Comparison of ENCODE assay signal across 1 cellular context in the genomic region with DNA sequence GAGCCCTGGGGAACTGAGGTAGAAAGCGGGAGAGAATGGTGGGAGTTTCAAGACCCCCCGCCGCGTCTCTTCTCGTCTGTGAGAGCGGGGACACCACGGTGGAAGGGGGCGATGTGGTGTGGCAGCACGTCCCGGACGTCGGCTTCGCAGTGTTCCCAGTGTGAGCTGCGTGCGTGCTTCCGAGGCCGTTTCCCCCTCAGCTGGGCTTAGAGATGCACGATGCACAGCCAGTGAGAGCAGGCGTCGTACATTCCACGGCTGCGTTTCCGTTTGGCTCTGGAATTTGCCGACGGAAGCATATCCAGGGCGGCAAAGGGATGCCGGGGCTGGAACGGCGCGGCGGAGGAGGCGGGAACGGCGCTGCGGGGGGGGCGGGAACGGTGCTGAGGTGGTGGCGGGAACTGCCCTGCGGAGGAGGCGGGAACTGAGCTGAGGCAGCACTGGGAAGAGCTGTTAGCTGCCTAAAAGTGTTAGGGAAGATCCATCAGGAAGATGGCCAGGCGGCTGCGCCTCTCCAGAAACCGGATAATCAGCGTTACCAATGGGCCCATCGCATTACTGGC.
TF ChIP-seq lines count a peak whose summit lies in the region.

No MANE protein-coding gene starts in this region.

TF ChIP-seq in K562, 482 proteins besides CTCF, POLR2A, EP300 and RAD21 (continued from another document):
- TF ChIP-seq, protein P1, sequence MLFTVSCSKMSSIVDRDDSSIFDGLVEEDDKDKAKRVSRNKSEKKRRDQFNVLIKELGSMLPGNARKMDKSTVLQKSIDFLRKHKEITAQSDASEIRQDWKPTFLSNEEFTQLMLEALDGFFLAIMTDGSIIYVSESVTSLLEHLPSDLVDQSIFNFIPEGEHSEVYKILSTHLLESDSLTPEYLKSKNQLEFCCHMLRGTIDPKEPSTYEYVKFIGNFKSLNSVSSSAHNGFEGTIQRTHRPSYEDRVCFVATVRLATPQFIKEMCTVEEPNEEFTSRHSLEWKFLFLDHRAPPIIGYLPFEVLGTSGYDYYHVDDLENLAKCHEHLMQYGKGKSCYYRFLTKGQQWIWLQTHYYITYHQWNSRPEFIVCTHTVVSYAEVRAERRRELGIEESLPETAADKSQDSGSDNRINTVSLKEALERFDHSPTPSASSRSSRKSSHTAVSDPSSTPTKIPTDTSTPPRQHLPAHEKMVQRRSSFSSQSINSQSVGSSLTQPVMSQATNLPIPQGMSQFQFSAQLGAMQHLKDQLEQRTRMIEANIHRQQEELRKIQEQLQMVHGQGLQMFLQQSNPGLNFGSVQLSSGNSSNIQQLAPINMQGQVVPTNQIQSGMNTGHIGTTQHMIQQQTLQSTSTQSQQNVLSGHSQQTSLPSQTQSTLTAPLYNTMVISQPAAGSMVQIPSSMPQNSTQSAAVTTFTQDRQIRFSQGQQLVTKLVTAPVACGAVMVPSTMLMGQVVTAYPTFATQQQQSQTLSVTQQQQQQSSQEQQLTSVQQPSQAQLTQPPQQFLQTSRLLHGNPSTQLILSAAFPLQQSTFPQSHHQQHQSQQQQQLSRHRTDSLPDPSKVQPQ (CRISPR knock-in tag; IDR thresholded peaks at IDR 0.05; ENCODE audit: borderline replicate concordance) = no peak
- TF ChIP-seq, protein P2, sequence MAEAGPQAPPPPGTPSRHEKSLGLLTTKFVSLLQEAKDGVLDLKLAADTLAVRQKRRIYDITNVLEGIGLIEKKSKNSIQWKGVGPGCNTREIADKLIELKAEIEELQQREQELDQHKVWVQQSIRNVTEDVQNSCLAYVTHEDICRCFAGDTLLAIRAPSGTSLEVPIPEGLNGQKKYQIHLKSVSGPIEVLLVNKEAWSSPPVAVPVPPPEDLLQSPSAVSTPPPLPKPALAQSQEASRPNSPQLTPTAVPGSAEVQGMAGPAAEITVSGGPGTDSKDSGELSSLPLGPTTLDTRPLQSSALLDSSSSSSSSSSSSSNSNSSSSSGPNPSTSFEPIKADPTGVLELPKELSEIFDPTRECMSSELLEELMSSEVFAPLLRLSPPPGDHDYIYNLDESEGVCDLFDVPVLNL (CRISPR knock-in tag; IDR thresholded peaks at IDR 0.05; ENCODE audit: low read depth) = no peak
- no peak for TF ChIP-seq ZNF24 (IDR thresholded peaks at IDR 0.05)
- TF ChIP-seq TEAD1 (CRISPR knock-in tag; IDR thresholded peaks at IDR 0.05) = peak in 1 of 2 experiments; percentile 73; a peak in 1 of 4 replicates
- TF ChIP-seq, protein P3, sequence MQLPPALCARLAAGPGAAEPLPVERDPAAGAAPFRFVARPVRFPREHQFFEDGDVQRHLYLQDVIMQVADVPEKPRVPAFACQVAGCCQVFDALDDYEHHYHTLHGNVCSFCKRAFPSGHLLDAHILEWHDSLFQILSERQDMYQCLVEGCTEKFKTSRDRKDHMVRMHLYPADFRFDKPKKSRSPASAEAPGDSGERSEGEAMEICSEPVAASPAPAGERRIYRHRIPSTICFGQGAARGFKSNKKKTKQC (CRISPR knock-in tag; IDR thresholded peaks at IDR 0.05) = peak; percentile 54; the same call in 1 of the 2 replicates
- no peak for TF ChIP-seq ZC3H8 (IDR thresholded peaks at IDR 0.05)
- peak; percentile 94 for TF ChIP-seq L3MBTL2 (IDR thresholded peaks at IDR 0.05)
- TF ChIP-seq EWSR1 (IDR thresholded peaks at IDR 0.05; ENCODE audit: borderline replicate concordance, low read depth, partially characterized antibody) = no peak
- TF ChIP-seq, protein P4, sequence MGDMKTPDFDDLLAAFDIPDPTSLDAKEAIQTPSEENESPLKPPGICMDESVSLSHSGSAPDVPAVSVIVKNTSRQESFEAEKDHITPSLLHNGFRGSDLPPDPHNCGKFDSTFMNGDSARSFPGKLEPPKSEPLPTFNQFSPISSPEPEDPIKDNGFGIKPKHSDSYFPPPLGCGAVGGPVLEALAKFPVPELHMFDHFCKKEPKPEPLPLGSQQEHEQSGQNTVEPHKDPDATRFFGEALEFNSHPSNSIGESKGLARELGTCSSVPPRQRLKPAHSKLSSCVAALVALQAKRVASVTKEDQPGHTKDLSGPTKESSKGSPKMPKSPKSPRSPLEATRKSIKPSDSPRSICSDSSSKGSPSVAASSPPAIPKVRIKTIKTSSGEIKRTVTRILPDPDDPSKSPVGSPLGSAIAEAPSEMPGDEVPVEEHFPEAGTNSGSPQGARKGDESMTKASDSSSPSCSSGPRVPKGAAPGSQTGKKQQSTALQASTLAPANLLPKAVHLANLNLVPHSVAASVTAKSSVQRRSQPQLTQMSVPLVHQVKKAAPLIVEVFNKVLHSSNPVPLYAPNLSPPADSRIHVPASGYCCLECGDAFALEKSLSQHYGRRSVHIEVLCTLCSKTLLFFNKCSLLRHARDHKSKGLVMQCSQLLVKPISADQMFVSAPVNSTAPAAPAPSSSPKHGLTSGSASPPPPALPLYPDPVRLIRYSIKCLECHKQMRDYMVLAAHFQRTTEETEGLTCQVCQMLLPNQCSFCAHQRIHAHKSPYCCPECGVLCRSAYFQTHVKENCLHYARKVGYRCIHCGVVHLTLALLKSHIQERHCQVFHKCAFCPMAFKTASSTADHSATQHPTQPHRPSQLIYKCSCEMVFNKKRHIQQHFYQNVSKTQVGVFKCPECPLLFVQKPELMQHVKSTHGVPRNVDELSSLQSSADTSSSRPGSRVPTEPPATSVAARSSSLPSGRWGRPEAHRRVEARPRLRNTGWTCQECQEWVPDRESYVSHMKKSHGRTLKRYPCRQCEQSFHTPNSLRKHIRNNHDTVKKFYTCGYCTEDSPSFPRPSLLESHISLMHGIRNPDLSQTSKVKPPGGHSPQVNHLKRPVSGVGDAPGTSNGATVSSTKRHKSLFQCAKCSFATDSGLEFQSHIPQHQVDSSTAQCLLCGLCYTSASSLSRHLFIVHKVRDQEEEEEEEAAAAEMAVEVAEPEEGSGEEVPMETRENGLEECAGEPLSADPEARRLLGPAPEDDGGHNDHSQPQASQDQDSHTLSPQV (IDR thresholded peaks at IDR 0.05) = no peak
- TF ChIP-seq, protein P5, sequence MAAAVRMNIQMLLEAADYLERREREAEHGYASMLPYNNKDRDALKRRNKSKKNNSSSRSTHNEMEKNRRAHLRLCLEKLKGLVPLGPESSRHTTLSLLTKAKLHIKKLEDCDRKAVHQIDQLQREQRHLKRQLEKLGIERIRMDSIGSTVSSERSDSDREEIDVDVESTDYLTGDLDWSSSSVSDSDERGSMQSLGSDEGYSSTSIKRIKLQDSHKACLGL (CRISPR knock-in tag; IDR thresholded peaks at IDR 0.05; ENCODE audit: borderline replicate concordance, poor library complexity, severe bottlenecking) = no peak
- TF ChIP-seq, protein P6, sequence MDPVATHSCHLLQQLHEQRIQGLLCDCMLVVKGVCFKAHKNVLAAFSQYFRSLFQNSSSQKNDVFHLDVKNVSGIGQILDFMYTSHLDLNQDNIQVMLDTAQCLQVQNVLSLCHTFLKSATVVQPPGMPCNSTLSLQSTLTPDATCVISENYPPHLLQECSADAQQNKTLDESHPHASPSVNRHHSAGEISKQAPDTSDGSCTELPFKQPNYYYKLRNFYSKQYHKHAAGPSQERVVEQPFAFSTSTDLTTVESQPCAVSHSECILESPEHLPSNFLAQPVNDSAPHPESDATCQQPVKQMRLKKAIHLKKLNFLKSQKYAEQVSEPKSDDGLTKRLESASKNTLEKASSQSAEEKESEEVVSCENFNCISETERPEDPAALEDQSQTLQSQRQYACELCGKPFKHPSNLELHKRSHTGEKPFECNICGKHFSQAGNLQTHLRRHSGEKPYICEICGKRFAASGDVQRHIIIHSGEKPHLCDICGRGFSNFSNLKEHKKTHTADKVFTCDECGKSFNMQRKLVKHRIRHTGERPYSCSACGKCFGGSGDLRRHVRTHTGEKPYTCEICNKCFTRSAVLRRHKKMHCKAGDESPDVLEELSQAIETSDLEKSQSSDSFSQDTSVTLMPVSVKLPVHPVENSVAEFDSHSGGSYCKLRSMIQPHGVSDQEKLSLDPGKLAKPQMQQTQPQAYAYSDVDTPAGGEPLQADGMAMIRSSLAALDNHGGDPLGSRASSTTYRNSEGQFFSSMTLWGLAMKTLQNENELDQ (CRISPR knock-in tag; IDR thresholded peaks at IDR 0.05; ENCODE audit: borderline replicate concordance) = no peak
- TF ChIP-seq, protein P7, sequence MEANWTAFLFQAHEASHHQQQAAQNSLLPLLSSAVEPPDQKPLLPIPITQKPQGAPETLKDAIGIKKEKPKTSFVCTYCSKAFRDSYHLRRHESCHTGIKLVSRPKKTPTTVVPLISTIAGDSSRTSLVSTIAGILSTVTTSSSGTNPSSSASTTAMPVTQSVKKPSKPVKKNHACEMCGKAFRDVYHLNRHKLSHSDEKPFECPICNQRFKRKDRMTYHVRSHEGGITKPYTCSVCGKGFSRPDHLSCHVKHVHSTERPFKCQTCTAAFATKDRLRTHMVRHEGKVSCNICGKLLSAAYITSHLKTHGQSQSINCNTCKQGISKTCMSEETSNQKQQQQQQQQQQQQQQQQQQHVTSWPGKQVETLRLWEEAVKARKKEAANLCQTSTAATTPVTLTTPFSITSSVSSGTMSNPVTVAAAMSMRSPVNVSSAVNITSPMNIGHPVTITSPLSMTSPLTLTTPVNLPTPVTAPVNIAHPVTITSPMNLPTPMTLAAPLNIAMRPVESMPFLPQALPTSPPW (CRISPR knock-in tag; IDR thresholded peaks at IDR 0.05) = peak; percentile 84
- no peak for TF ChIP-seq PHB (CRISPR knock-in tag; IDR thresholded peaks at IDR 0.05)
- TF ChIP-seq ELF2 (CRISPR knock-in tag; IDR thresholded peaks at IDR 0.05) = no peak
